1 cellular context compared by ENCODE assay signal in the genomic region with DNA sequence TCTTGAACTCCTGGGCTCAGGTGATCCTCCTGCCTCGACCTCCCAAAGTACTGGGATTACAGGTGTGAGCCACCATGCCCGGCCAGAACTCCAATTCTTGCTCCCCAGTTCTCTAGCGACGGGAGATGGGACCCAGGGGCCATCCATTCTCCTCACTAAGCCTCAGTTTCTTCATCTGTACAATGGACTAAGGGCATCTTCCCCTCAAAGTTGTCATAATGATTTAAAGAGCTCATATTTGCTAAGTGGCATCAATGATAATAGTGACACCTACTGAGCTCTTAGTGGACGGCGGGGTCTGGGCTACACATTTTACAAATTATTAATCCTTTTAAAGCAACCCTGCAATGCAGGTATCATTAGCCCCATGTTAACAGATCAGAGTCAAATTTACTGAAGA.
A peak's percentile ranks its signal among the peaks of the same experiment; 100 is the strongest.
TF ChIP-seq lines count a peak whose summit lies in the region.

No MANE protein-coding gene starts in this region.

TF ChIP-seq in K562, 482 proteins besides CTCF, POLR2A, EP300 and RAD21:
- no peak for TF ChIP-seq SNIP1 (IDR thresholded peaks at IDR 0.05; ENCODE audit: low read depth)
- TF ChIP-seq MEIS2 (IDR thresholded peaks at IDR 0.05; ENCODE audit: partially characterized antibody), result peak; percentile 55
- TF ChIP-seq RBM25 (IDR thresholded peaks at IDR 0.05; ENCODE audit: low read depth, low read length, severe bottlenecking), result peak; percentile 42
- TF ChIP-seq, protein P1, sequence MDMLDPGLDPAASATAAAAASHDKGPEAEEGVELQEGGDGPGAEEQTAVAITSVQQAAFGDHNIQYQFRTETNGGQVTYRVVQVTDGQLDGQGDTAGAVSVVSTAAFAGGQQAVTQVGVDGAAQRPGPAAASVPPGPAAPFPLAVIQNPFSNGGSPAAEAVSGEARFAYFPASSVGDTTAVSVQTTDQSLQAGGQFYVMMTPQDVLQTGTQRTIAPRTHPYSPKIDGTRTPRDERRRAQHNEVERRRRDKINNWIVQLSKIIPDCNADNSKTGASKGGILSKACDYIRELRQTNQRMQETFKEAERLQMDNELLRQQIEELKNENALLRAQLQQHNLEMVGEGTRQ (CRISPR knock-in tag; IDR thresholded peaks at IDR 0.05), result no peak
- no peak for TF ChIP-seq XRCC3 (IDR thresholded peaks at IDR 0.05)
- TF ChIP-seq FIP1L1 (IDR thresholded peaks at IDR 0.05; ENCODE audit: low read depth, low read length, poor library complexity, severe bottlenecking), result no peak
- TF ChIP-seq, protein P2, sequence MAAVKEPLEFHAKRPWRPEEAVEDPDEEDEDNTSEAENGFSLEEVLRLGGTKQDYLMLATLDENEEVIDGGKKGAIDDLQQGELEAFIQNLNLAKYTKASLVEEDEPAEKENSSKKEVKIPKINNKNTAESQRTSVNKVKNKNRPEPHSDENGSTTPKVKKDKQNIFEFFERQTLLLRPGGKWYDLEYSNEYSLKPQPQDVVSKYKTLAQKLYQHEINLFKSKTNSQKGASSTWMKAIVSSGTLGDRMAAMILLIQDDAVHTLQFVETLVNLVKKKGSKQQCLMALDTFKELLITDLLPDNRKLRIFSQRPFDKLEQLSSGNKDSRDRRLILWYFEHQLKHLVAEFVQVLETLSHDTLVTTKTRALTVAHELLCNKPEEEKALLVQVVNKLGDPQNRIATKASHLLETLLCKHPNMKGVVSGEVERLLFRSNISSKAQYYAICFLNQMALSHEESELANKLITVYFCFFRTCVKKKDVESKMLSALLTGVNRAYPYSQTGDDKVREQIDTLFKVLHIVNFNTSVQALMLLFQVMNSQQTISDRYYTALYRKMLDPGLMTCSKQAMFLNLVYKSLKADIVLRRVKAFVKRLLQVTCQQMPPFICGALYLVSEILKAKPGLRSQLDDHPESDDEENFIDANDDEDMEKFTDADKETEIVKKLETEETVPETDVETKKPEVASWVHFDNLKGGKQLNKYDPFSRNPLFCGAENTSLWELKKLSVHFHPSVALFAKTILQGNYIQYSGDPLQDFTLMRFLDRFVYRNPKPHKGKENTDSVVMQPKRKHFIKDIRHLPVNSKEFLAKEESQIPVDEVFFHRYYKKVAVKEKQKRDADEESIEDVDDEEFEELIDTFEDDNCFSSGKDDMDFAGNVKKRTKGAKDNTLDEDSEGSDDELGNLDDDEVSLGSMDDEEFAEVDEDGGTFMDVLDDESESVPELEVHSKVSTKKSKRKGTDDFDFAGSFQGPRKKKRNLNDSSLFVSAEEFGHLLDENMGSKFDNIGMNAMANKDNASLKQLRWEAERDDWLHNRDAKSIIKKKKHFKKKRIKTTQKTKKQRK (IDR thresholded peaks at IDR 0.05; ENCODE audit: borderline replicate concordance, low read depth, low read length), result no peak
